1 cellular context compared by ENCODE assay signal in the genomic region with DNA sequence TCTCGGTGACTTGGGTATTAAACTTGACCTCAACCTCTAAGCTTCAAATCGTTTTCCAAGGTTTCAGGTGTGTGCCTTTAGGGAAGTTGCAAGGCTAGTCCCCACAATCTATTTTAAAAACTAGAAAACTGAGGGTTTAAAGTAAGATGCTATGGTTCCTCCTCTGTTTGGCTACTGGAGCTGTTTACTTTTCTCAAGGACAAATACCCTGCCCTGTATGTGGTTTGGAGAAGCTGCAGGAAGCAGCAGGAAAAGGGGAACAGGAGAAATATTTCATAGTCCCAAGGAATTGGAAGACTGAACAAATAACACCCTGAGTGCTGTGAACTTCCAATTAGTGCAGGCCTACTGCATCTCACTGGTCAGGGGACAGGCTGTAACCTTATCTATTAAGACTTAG.
TF ChIP-seq lines count a peak whose summit lies in the region.

No MANE protein-coding gene starts in this region.

TF ChIP-seq in HepG2, 621 proteins besides CTCF, POLR2A, EP300 and RAD21 (continued from another document):
- TF ChIP-seq, protein P1, sequence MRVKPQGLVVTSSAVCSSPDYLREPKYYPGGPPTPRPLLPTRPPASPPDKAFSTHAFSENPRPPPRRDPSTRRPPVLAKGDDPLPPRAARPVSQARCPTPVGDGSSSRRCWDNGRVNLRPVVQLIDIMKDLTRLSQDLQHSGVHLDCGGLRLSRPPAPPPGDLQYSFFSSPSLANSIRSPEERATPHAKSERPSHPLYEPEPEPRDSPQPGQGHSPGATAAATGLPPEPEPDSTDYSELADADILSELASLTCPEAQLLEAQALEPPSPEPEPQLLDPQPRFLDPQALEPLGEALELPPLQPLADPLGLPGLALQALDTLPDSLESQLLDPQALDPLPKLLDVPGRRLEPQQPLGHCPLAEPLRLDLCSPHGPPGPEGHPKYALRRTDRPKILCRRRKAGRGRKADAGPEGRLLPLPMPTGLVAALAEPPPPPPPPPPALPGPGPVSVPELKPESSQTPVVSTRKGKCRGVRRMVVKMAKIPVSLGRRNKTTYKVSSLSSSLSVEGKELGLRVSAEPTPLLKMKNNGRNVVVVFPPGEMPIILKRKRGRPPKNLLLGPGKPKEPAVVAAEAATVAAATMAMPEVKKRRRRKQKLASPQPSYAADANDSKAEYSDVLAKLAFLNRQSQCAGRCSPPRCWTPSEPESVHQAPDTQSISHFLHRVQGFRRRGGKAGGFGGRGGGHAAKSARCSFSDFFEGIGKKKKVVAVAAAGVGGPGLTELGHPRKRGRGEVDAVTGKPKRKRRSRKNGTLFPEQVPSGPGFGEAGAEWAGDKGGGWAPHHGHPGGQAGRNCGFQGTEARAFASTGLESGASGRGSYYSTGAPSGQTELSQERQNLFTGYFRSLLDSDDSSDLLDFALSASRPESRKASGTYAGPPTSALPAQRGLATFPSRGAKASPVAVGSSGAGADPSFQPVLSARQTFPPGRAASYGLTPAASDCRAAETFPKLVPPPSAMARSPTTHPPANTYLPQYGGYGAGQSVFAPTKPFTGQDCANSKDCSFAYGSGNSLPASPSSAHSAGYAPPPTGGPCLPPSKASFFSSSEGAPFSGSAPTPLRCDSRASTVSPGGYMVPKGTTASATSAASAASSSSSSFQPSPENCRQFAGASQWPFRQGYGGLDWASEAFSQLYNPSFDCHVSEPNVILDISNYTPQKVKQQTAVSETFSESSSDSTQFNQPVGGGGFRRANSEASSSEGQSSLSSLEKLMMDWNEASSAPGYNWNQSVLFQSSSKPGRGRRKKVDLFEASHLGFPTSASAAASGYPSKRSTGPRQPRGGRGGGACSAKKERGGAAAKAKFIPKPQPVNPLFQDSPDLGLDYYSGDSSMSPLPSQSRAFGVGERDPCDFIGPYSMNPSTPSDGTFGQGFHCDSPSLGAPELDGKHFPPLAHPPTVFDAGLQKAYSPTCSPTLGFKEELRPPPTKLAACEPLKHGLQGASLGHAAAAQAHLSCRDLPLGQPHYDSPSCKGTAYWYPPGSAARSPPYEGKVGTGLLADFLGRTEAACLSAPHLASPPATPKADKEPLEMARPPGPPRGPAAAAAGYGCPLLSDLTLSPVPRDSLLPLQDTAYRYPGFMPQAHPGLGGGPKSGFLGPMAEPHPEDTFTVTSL (CRISPR knock-in tag; IDR thresholded peaks at IDR 0.05; ENCODE audit: borderline replicate concordance), result 0 out of 2 replicates have a peak, but pooled peaks have one; percentile 15
- no peak for TF ChIP-seq LCORL (IDR thresholded peaks at IDR 0.05)
- TF ChIP-seq LCORL (CRISPR knock-in tag; IDR thresholded peaks at IDR 0.05), result 0 out of 2 replicates have a peak, but pooled peaks have one; percentile 34
- no peak for TF ChIP-seq NFYC (CRISPR knock-in tag; IDR thresholded peaks at IDR 0.05)
